In genomic region chr6:79913369-79913768, GRCh38 we compare ENCODE assay signal across 21 cellular contexts. TPM values are rescaled to one million over a fixed set of nuclear protein-coding genes. Genes with fewer than 3 reads are reported as not detected.
DNase-seq lines count a peak whose midpoint lies in the region; ATAC-seq, FAIRE-seq and TF ChIP-seq lines count a peak whose summit lies in the region.
"Had no signal": no experiment of that assay in that cellular context is flagged by ENCODE, and none has a peak within 500 bp of the region (broad histone marks: within the 10 kb centered on the region; RNA-seq: fewer than 3 reads in every experiment).

No MANE protein-coding gene starts in this region.

- H3K4me3 ChIP-seq in CD8-positive, alpha-beta T cell (ENCODE audit: low read depth, low read length) = no peak overlapping the region
- H3K4me3 ChIP-seq in CD8-positive, alpha-beta memory T cell (ENCODE audit: low read length) = no peak overlapping the region
- H3K4me3 ChIP-seq in H1 (ENCODE audit: extremely low read depth in 1 of 4, insufficient read depth in 2 of 4, low read depth in 3 of 4, low read length in 4 of 4) = no peak overlapping the region
- no peak overlapping the region for H3K4me3 ChIP-seq in neural progenitor cell
- H3K4me3 ChIP-seq: adrenal gland had no signal

- no peak overlapping the region for H2BK5ac ChIP-seq in H1 (ENCODE audit: low read depth, low read length)

- CTCF ChIA-PET in CD8-positive, alpha-beta T cell (lab: Charles Lee) = interaction anchor here (2.2 kb wide), 1 partner anchor 44 kb away, joined by 6 read pairs; no protein-coding TSS in a partner anchor
- CTCF ChIA-PET in CD8-positive, alpha-beta memory T cell (lab: Charles Lee) = no interaction called here
- CTCF ChIA-PET in H1 (lab: Charles Lee; ENCODE audit: partially characterized antibody) = interaction anchor here (0.9 to 1.9 kb wide), 2 partner anchors 12 to 44 kb away, joined by 3 to 5 read pairs; no protein-coding TSS in a partner anchor

- H3K18ac ChIP-seq in H1 (ENCODE audit: extremely low read depth, low read length) = no peak overlapping the region

- no peak overlapping the region for H3K4me3 Mint-ChIP-seq in CD8-positive, alpha-beta T cell
- no peak overlapping the region for H3K4me3 Mint-ChIP-seq in CD8-positive, alpha-beta memory T cell
- H3K4me3 Mint-ChIP-seq in neural progenitor cell = no peak overlapping the region
- H3K4me3 Mint-ChIP-seq in type B pancreatic cell = no peak overlapping the region
- H3K4me3 Mint-ChIP-seq: activated T-cell treated with anti-CD3 and anti-CD28 coated beads, Interleukin-2, amount 50 U/mL, for 4 hours had no signal

- no peaks in the 10 kb centered on the region for H3K79me2 ChIP-seq in H1 (ENCODE audit: control insufficient read depth in 1 of 2, insufficient read depth in 2 of 2, low read length in 2 of 2)
- no peaks in the 10 kb centered on the region for H3K79me2 ChIP-seq in neural progenitor cell (ENCODE audit: low read depth)

- H3F3A ChIP-seq in neural progenitor cell (ENCODE audit: low read depth) = no peaks in the 10 kb centered on the region

- H3K4me1 ChIP-seq in CD8-positive, alpha-beta T cell (ENCODE audit: insufficient read depth, low read length) = no peaks in the 10 kb centered on the region
- peaks cover 4% of the 10 kb centered on the region for H3K4me1 ChIP-seq in CD8-positive, alpha-beta memory T cell (ENCODE audit: insufficient read depth, low read length)
- peaks cover 0 to 5% (median under 1%) of the 10 kb centered on the region in 4 experiments; a peak in 3 of 7 replicates for H3K4me1 ChIP-seq in H1 (replicated peaks in 1 of 4; ENCODE audit: control insufficient read depth in 3 of 4, insufficient read depth in 4 of 4, low read length in 3 of 4)
- H3K4me1 ChIP-seq in neural progenitor cell = peaks cover 10% of the 10 kb centered on the region
- H3K4me1 ChIP-seq: adrenal gland had no signal

- no peak overlapping the region for H3K4ac ChIP-seq in H1 (replicated peaks; ENCODE audit: insufficient read length, low read depth, low read length)

- H3K27me3 ChIP-seq in CD8-positive, alpha-beta T cell (ENCODE audit: insufficient read depth, low read length) = no peaks in the 10 kb centered on the region
- H3K27me3 ChIP-seq in CD8-positive, alpha-beta memory T cell (ENCODE audit: insufficient read depth, low read length, poor library complexity, severe bottlenecking) = no peaks in the 10 kb centered on the region
- no peaks in the 10 kb centered on the region for H3K27me3 ChIP-seq in H1 (replicated peaks in 1 of 4; ENCODE audit: control insufficient read depth in 3 of 4, extremely low read depth in 1 of 4, insufficient read depth in 3 of 4, low read length in 3 of 4)
- no peaks in the 10 kb centered on the region for H3K27me3 ChIP-seq in neural progenitor cell
- H3K27me3 ChIP-seq: adrenal gland had no signal

- H3K27ac ChIP-seq in CD8-positive, alpha-beta T cell (ENCODE audit: low read depth, low read length) = no peak overlapping the region
- H3K27ac ChIP-seq in CD8-positive, alpha-beta memory T cell (ENCODE audit: low read depth, low read length) = no peak overlapping the region
- H3K27ac ChIP-seq in H1 (ENCODE audit: low read depth, low read length) (no peak overlapping the region), neural progenitor cell (no peak overlapping the region)
- H3K27ac ChIP-seq: adrenal gland had no signal

- H2BK12ac ChIP-seq in H1 (ENCODE audit: low read depth, low read length) = no peak overlapping the region

- H4K91ac ChIP-seq in H1 (replicated peaks; ENCODE audit: insufficient read length, low read length) = no peak overlapping the region

- no peak overlapping the region for H3K4me2 ChIP-seq in H1 (ENCODE audit: insufficient read depth in 1 of 2, low read depth in 2 of 2, low read length in 2 of 2)
- H3K4me2 ChIP-seq in neural progenitor cell = no peak overlapping the region

- no peaks in the 10 kb centered on the region for H3K36me3 ChIP-seq in CD8-positive, alpha-beta T cell (ENCODE audit: insufficient read depth, low read length)
- no peaks in the 10 kb centered on the region for H3K36me3 ChIP-seq in CD8-positive, alpha-beta memory T cell (ENCODE audit: insufficient read depth, low read length)
- H3K36me3 ChIP-seq in H1 (ENCODE audit: control insufficient read depth in 2 of 4, insufficient read depth in 4 of 4, low read length in 3 of 4) (no peaks in the 10 kb centered on the region), neural progenitor cell (no peaks in the 10 kb centered on the region)
- H3K36me3 ChIP-seq: adrenal gland had no signal

- H3K23ac ChIP-seq in H1 (ENCODE audit: insufficient read length) = peak overlapping the region; percentile 15

- TF ChIP-seq POLR2A in H1 (IDR thresholded peaks at IDR 0.05; ENCODE audit: control extremely low read depth in 1 of 2, low read depth in 2 of 2, low read length in 2 of 2) = no peak

- WGBS in H1 (ENCODE audit: extremely low coverage in 1 of 2, insufficient coverage in 1 of 2, insufficient read length in 1 of 2, insufficient replicate concordance in 2 of 2, low coverage in 1 of 2, low lambda C conversion rate in 2 of 2, missing lambda C conversion rate in 1 of 2), 2 experiments = 87% methylated on average over 2 of the region's 2 CpGs; no CpG with 5 or more reads in 1 of the 2 experiments

- H2BK20ac ChIP-seq in H1 (ENCODE audit: low read length) = no peak overlapping the region

- peaks cover 0 to 4% of the 10 kb centered on the region in 2 experiments for H4K20me1 ChIP-seq in H1 (replicated peaks in 1 of 2; ENCODE audit: control insufficient read depth in 1 of 2, insufficient read depth in 2 of 2, low read length in 2 of 2)
- H4K20me1 ChIP-seq in neural progenitor cell (ENCODE audit: low read depth) = no peaks in the 10 kb centered on the region

- no peak overlapping the region for H2AFZ ChIP-seq in H1 (ENCODE audit: low read length)
- H2AFZ ChIP-seq in neural progenitor cell (replicated peaks) = no peak overlapping the region

- H4K8ac ChIP-seq in H1 (ENCODE audit: extremely low read depth, insufficient read depth, low read length) = no peak overlapping the region

- no peak overlapping the region for H3K9ac ChIP-seq in H1 (replicated peaks in 1 of 4; ENCODE audit: extremely low read depth in 1 of 4, low read depth in 3 of 4, low read length in 3 of 4)
- no peak overlapping the region for H3K9ac ChIP-seq in neural progenitor cell

- peaks cover 5% of the 10 kb centered on the region for H3K4me1 Mint-ChIP-seq in CD8-positive, alpha-beta T cell (ENCODE audit: low read depth)
- peaks cover 8 to 34% (median 15%) of the 10 kb centered on the region in 3 donors for H3K4me1 Mint-ChIP-seq in CD8-positive, alpha-beta memory T cell
- peaks cover 7% of the 10 kb centered on the region for H3K4me1 Mint-ChIP-seq in neural progenitor cell
- no peaks in the 10 kb centered on the region for H3K4me1 Mint-ChIP-seq in type B pancreatic cell (ENCODE audit: unreplicated experiment)

- H2BK120ac ChIP-seq in H1 (replicated peaks; ENCODE audit: low read depth, low read length) = no peak overlapping the region

- no peaks in the 10 kb centered on the region for H3K23me2 ChIP-seq in H1 (ENCODE audit: low read depth, low read length)

- DNase-seq in CD8-positive, alpha-beta T cell = peak in 2 of 7 experiments; percentile 18 to 48
- DNase-seq in CD8-positive, alpha-beta memory T cell = peak in 3 of 5 donors; percentile 6 to 20 (median 9)
- DNase-seq in NCI-H2171 treated with DMSO at 0.1 percent for 48 hours (lab: John Stamatoyannopoulos, UW) = peak; percentile 96
- no peak for DNase-seq in H1 (ENCODE audit: low read depth in 1 of 2, low spot score in 2 of 2)
- DNase-seq in cortex of kidney (lab: John Stamatoyannopoulos, UW) = no peak
- DNase-seq in neural progenitor cell (ENCODE audit: low spot score) = no peak
- no peak for DNase-seq in type B pancreatic cell (ENCODE audit: extremely low spot score, unreplicated experiment)
- DNase-seq: activated CD4-positive, alpha-beta T cell treated with anti-CD3 and anti-CD28 coated beads, Interleukin-2, amount 50 U/mL, for 48 hours; activated T-cell treated with anti-CD3 and anti-CD28 coated beads, Interleukin-2, amount 50 U/mL, for 4 hours; adrenal gland; AML-193; HCEC 1CT; KBM-7; NCI-H2029; NCI-H526 treated with DMSO at 0.1 percent for 48 hours; SHP77 treated with DMSO at 0.1 percent for 48 hours; stimulated activated CD4-positive, alpha-beta T cell treated with anti-CD3 and anti-CD28 coated beads, Interleukin-12 subunit alpha, Interleukin-12 subunit beta, amount 100 ng/mL, for 4 hours; substantia nigra had no signal

- H3K36me3 Mint-ChIP-seq in CD8-positive, alpha-beta T cell = peaks cover 7% of the 10 kb centered on the region
- peaks cover 0 to 5% (median 4%) of the 10 kb centered on the region in 3 donors for H3K36me3 Mint-ChIP-seq in CD8-positive, alpha-beta memory T cell
- H3K36me3 Mint-ChIP-seq in neural progenitor cell (peaks cover 7% of the 10 kb centered on the region), type B pancreatic cell (no peaks in the 10 kb centered on the region)

- H3K27me3 Mint-ChIP-seq in CD8-positive, alpha-beta T cell (ENCODE audit: low read depth) = peaks cover 3% of the 10 kb centered on the region
- H3K27me3 Mint-ChIP-seq in CD8-positive, alpha-beta memory T cell = peaks cover 3 to 4% of the 10 kb centered on the region in 2 donors
- no peaks in the 10 kb centered on the region for H3K27me3 Mint-ChIP-seq in neural progenitor cell (ENCODE audit: insufficient read depth, low read depth)
- no peaks in the 10 kb centered on the region for H3K27me3 Mint-ChIP-seq in type B pancreatic cell

- peak; percentile 62 for ATAC-seq in CD8-positive, alpha-beta T cell
- no peak for ATAC-seq in GM18502 (IDR thresholded peaks at IDR 0.05; ENCODE audit: poor library complexity, unreplicated experiment)

- POLR2A ChIA-PET in CD8-positive, alpha-beta T cell (lab: Charles Lee) = no interaction called here
- POLR2A ChIA-PET in CD8-positive, alpha-beta memory T cell (lab: Charles Lee) = no interaction called here
- POLR2A ChIA-PET in H1 (lab: Charles Lee; ENCODE audit: partially characterized antibody) = no interaction called here

- no peak overlapping the region for H4K5ac ChIP-seq in H1 (ENCODE audit: insufficient read length, low read depth, low read length)

- H3K56ac ChIP-seq in H1 (replicated peaks; ENCODE audit: insufficient read length, low read depth, low read length) = no peak overlapping the region

- H2BK15ac ChIP-seq in H1 (ENCODE audit: low read length) = 0 out of 2 replicates have a peak overlapping the region, but pooled peaks have one; percentile 4

- H3K27ac Mint-ChIP-seq in CD8-positive, alpha-beta T cell = no peak overlapping the region
- H3K27ac Mint-ChIP-seq in CD8-positive, alpha-beta memory T cell = peak overlapping the region in 5 of 8 donors; percentile 35 to 79 (median 48)
- H3K27ac Mint-ChIP-seq in neural progenitor cell (no peak overlapping the region), type B pancreatic cell (no peak overlapping the region)

- H3K9me3 Mint-ChIP-seq in CD8-positive, alpha-beta T cell = no peaks in the 10 kb centered on the region
- no peaks in the 10 kb centered on the region for H3K9me3 Mint-ChIP-seq in CD8-positive, alpha-beta memory T cell
- H3K9me3 Mint-ChIP-seq in neural progenitor cell (no peaks in the 10 kb centered on the region), type B pancreatic cell (no peaks in the 10 kb centered on the region)
- H3K9me3 Mint-ChIP-seq: activated T-cell treated with anti-CD3 and anti-CD28 coated beads, Interleukin-2, amount 50 U/mL, for 4 hours had no signal

- FAIRE-seq in H1 (lab: Jason Lieb, UNC) = no peak
- FAIRE-seq: urothelium cell line had no signal

- no peaks in the 10 kb centered on the region for H3K79me1 ChIP-seq in H1 (ENCODE audit: low read depth, low read length)

- H3K9me3 ChIP-seq in CD8-positive, alpha-beta T cell (ENCODE audit: low read length) = no peaks in the 10 kb centered on the region
- no peaks in the 10 kb centered on the region for H3K9me3 ChIP-seq in CD8-positive, alpha-beta memory T cell (ENCODE audit: low read length)
- no peaks in the 10 kb centered on the region for H3K9me3 ChIP-seq in H1 (ENCODE audit: insufficient read depth in 2 of 2, low read depth in 1 of 2, low read length in 1 of 2)
- no peaks in the 10 kb centered on the region for H3K9me3 ChIP-seq in neural progenitor cell (ENCODE audit: low read depth)
- H3K9me3 ChIP-seq: adrenal gland had no signal

- no peak for TF ChIP-seq EP300 in H1 (IDR thresholded peaks at IDR 0.05; ENCODE audit: borderline replicate concordance in 1 of 2, low read depth in 2 of 2, low read length in 2 of 2)

- TF ChIP-seq CTCF in CD8-positive, alpha-beta T cell (IDR thresholded peaks at IDR 0.05) = no peak
- no peak for TF ChIP-seq CTCF in H1 (IDR thresholded peaks at IDR 0.05; ENCODE audit: control extremely low read depth in 1 of 3, insufficient read depth in 1 of 3, low read depth in 1 of 3, low read length in 3 of 3)
- no peak for TF ChIP-seq CTCF in neural progenitor cell (IDR thresholded peaks at IDR 0.05)
- TF ChIP-seq CTCF in type B pancreatic cell (conservative IDR thresholded peaks at IDR 0.05) = no peak

- no peak overlapping the region for H3K14ac ChIP-seq in H1 (ENCODE audit: insufficient read length)

- intact Hi-C loops in CD8-positive, alpha-beta T cell (cut with DNase I, micrococcal nuclease) = no loop called here

- no peak for TF ChIP-seq RAD21 in H1 (IDR thresholded peaks at IDR 0.05 in 1 of 2, conservative IDR thresholded peaks at IDR 0.05 in 1 of 2; ENCODE audit: low read depth in 2 of 2, low read length in 2 of 2)

- no peak overlapping the region for H2AK5ac ChIP-seq in H1 (ENCODE audit: low read depth, low read length)

RNA-seq across cellular contexts. Expression of gene ELOVL4, which starts 34.0 kb away (rescaled TPM):
- total RNA-seq in CD8-positive, alpha-beta T cell = 1 to 10 TPM; 1.7 to 2.0 TPM
- total RNA-seq in CD8-positive, alpha-beta memory T cell = 1 to 10 TPM; 1.8 to 2.0 TPM
- 6.5 TPM for polyA plus RNA-seq in CD8-positive, alpha-beta memory T cell
- 15.0 and 15.1 TPM in 2 replicates for total RNA-seq in H1 (2021; fragmentation: NEBNext Ultra II Directional; extraction: Animal tissue kit (Norgen Biotek cat#: 25700))
- polyA plus RNA-seq in H1 (2011; rRNA removed) = 1.8 and 2.0 TPM in 2 replicates
- polyA plus RNA-seq in H1 (2011; cell fraction: cytosol; rRNA removed) = 3.0 TPM
- polyA plus RNA-seq in H1 (2011; cell fraction: nucleus; rRNA removed) = 1.1 TPM
- 4.6 to 10.6 TPM (median 5.9 TPM) in 4 replicates for polyA plus RNA-seq in H1 (2012, experiment 1 of 2)
- polyA plus RNA-seq in H1 (2012, experiment 2 of 2) = 2.0 TPM
- 15.3 TPM for polyA plus RNA-seq in H1 (2013, experiment 1 of 2)
- 17.1 TPM for polyA plus RNA-seq in H1 (2013, experiment 2 of 2)
- 3.2 and 3.8 TPM in 2 replicates for polyA minus RNA-seq in H1 (2011; rRNA and poly(A)+ RNA removed)
- 6.2 TPM for polyA minus RNA-seq in H1 (2011; cell fraction: cytosol; rRNA and poly(A)+ RNA removed)
- polyA minus RNA-seq in H1 (2011; cell fraction: nucleus; rRNA and poly(A)+ RNA removed) = 3.4 TPM
- total RNA-seq in neural progenitor cell (ENCODE audit: low replicate concordance) (11.6 and 17.2 TPM in 2 replicates), type B pancreatic cell (ENCODE audit: low replicate concordance) (9.1 and 11.5 TPM in 2 replicates)
- total RNA-seq: HT-29 had no signal

Comparison
In these comparisons a context has a peak if more than half of its experiments do, and no peak if none do; other contexts are left out.
1. DNase-seq: peak in CD8-positive, alpha-beta memory T cell (3 of 5) and NCI-H2171 treated with DMSO at 0.1 percent for 48 hours (single experiment); none in H1 (0 of 2), cortex of kidney (single experiment), neural progenitor cell (single experiment) and type B pancreatic cell (single experiment).
2. H3K27ac Mint-ChIP-seq: peak in CD8-positive, alpha-beta memory T cell (5 of 8); none in CD8-positive, alpha-beta T cell (single experiment), neural progenitor cell (single experiment) and type B pancreatic cell (single experiment).